Comparison of ENCODE assay signal across 33 cellular contexts in the genomic region with DNA sequence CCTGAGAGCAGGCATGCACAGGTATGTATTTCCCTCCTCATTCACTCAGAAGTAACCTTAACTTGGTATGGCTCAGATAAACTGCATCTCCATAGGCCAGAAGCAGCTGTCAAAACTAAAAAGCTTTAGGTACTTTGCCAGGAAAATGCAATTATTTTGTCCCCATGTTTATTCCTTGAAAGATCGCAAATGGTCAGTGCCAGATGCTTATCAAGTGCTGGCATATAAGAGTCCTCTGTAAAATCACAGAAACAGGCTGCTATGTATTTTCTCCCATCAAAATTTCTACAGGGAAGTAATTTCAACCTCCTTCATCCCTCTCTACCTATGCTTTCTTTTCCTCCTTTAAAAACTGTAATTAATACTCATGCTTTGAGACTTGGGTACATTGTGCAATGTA. TPM values are rescaled to one million over a fixed set of nuclear protein-coding genes. Genes with fewer than 3 reads are reported as not detected.
"Had no signal": no experiment of that assay in that cellular context is flagged by ENCODE, and none has a peak within 500 bp of the region (broad histone marks: within the 10 kb centered on the region; RNA-seq: fewer than 3 reads in every experiment).

No MANE protein-coding gene starts in this region.

- H3K27ac ChIP-seq: cardiac muscle cell, SJCRH30, VCaP had no signal

- H3K9me3 Mint-ChIP-seq: activated B cell treated with CpG ODN at 0.5 μM for 24 hours; activated CD4-positive, alpha-beta memory T cell treated with anti-CD3 and anti-CD28 coated beads for 36 hours; activated naive CD8-positive, alpha-beta T cell treated with anti-CD3 and anti-CD28 coated beads for 36 hours had no signal

- H3K4me3 ChIP-seq: cardiac muscle cell, SJCRH30 had no signal

- H3K27ac Mint-ChIP-seq: activated B cell treated with CpG ODN at 0.5 μM for 24 hours; activated CD4-positive, alpha-beta memory T cell treated with anti-CD3 and anti-CD28 coated beads for 36 hours; activated naive CD8-positive, alpha-beta T cell treated with anti-CD3 and anti-CD28 coated beads for 36 hours had no signal

- DNase-seq: activated B cell treated with CpG ODN at 0.5 μM for 24 hours; activated CD4-positive, alpha-beta memory T cell treated with anti-CD3 and anti-CD28 coated beads for 36 hours; activated CD4-positive, alpha-beta T cell treated with anti-CD3 and anti-CD28 coated beads for 4 hours; activated CD4-positive, alpha-beta T cell treated with anti-CD3 and anti-CD28 coated beads, Interleukin-2, amount 50 U/mL, for 1 hour; activated CD4-positive, CD25-positive, alpha-beta regulatory T cell treated with anti-CD3 and anti-CD28 coated beads, Interleukin-2, amount 50 U/mL, for 72 hours; activated CD8-positive, alpha-beta memory T cell treated with anti-CD3 and anti-CD28 coated beads, Interleukin-2, amount 50 U/mL, for 4 hours; activated effector memory CD4-positive, alpha-beta T cell treated with anti-CD3 and anti-CD28 coated beads, Interleukin-2, amount 50 U/mL, for 16 hours; activated naive CD4-positive, alpha-beta T cell; activated naive CD4-positive, alpha-beta T cell treated with anti-CD3 and anti-CD28 coated beads, Interleukin-2, amount 50 U/mL, for 16 hours; activated naive CD8-positive, alpha-beta T cell treated with anti-CD3 and anti-CD28 coated beads for 36 hours; activated T-cell treated with anti-CD3 and anti-CD28 coated beads, Interleukin-2, amount 50 U/mL, for 48 hours; amniotic stem cell; aorta; NCI-H1092 treated with DMSO at 0.1 percent for 48 hours; NCI-H1417; NCI-H146; NCI-H187; NCI-H2029 treated with DMSO at 0.1 percent for 48 hours; NCI-H2107; NCI-H2171; NCI-H510A; NCI-H526 treated with DMSO at 0.1 percent for 48 hours; NCI-H774; SHP77; SJCRH30; SW 1271; T-helper 1 cell; T-helper 2 cell; T-helper 9 cell had no signal

- H3K4me3 Mint-ChIP-seq: activated B cell treated with CpG ODN at 0.5 μM for 24 hours; activated CD4-positive, alpha-beta memory T cell treated with anti-CD3 and anti-CD28 coated beads for 36 hours; activated naive CD8-positive, alpha-beta T cell treated with anti-CD3 and anti-CD28 coated beads for 36 hours; central memory CD8-positive, alpha-beta T cell had no signal

- H3K27me3 ChIP-seq: cardiac muscle cell, SJCRH30 had no signal

- H3K4me1 Mint-ChIP-seq: activated B cell treated with CpG ODN at 0.5 μM for 24 hours; activated naive CD8-positive, alpha-beta T cell treated with anti-CD3 and anti-CD28 coated beads for 36 hours; central memory CD8-positive, alpha-beta T cell had no signal

- H3K9me3 ChIP-seq: SJCRH30 had no signal

- H3K36me3 ChIP-seq: SJCRH30 had no signal

- H3K36me3 Mint-ChIP-seq: activated CD4-positive, alpha-beta memory T cell treated with anti-CD3 and anti-CD28 coated beads for 36 hours; activated naive CD8-positive, alpha-beta T cell treated with anti-CD3 and anti-CD28 coated beads for 36 hours had no signal

- H3K4me1 ChIP-seq: SJCRH30 had no signal

RNA-seq across cellular contexts. Expression of a gene that starts 12.7 kb away (rescaled TPM):
- total RNA-seq: activated B cell treated with CpG ODN at 0.5 μM for 24 hours; activated CD4-positive, alpha-beta memory T cell treated with anti-CD3 and anti-CD28 coated beads for 36 hours; activated naive CD8-positive, alpha-beta T cell treated with anti-CD3 and anti-CD28 coated beads for 36 hours; RPMI7951; SJCRH30 had no signal

RNA-seq across cellular contexts. Expression of a gene that starts 52.9 kb away (rescaled TPM):
- total RNA-seq: activated B cell treated with CpG ODN at 0.5 μM for 24 hours; activated CD4-positive, alpha-beta memory T cell treated with anti-CD3 and anti-CD28 coated beads for 36 hours; activated naive CD8-positive, alpha-beta T cell treated with anti-CD3 and anti-CD28 coated beads for 36 hours; RPMI7951; SJCRH30 had no signal
- polyA plus RNA-seq: aorta had no signal
